ENCODE assay signal across 15 cellular contexts in the genomic region with DNA sequence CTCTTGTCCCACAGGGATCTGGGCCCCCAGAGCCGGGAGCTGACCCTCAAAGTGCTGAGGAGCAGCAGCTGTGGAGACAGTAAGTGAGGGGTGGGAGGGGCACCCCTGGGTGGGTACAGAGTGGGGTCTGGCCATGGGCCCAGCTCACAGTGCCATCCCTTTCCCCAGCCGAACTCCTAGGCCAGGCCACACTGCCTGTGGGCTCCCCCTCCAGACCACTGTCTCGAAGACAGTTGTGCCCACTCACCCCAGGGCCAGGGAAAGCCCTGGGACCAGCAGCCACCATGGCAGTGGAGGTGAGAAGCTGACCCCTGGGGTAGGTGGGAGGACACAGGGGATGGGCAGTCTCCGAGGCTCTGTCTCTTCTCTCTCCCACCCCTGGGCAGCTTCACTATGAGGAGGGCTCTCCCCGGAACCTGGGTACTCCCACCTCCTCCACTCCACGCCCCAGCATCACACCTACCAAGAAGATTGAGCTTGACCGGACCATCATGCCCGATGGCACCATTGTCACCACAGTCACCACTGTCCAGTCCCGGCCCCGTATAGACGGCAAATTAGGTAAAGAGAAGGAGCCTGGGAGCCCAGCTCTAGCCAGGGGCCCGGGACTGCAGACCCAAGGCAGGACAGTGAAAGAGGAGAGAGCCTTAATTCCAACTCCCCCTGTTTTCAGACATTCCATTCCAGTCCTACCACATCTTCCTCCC. TPM values are rescaled to one million over a fixed set of nuclear protein-coding genes. Genes with fewer than 3 reads are reported as not detected.
"Had no signal": no experiment of that assay in that cellular context is flagged by ENCODE, and none has a peak within 500 bp of the region (broad histone marks: within the 10 kb centered on the region; RNA-seq: fewer than 3 reads in every experiment).

No MANE protein-coding gene starts in this region.

- H3K36me3 ChIP-seq: SJSA1 had no signal

- H3K9me3 Mint-ChIP-seq: activated naive CD8-positive, alpha-beta T cell treated with anti-CD3 and anti-CD28 coated beads, Interleukin-2, amount 10 ng/mL, durations not matched to agents 7 days and 5 days; activated T-helper 2 cell treated with anti-CD3 and anti-CD28 coated beads, Interferon-gamma antibody, Interleukin-2, Interleukin-4, amounts not matched to agents 10 μg/mL and 5 μg/mL and 100 μg/mL, durations not matched to agents 14 hours and 24 hours and 36 hours; stimulated activated naive CD8-positive, alpha-beta T cell treated with anti-CD3 and anti-CD28 coated beads, Interleukin-15, Interleukin-2, amounts not matched to agents 100 ng/mL and 50 ng/mL, for 24 hours; type B pancreatic cell had no signal

- H3K27me3 ChIP-seq: body of pancreas, SJSA1, suprapubic skin had no signal

- H3K27me3 Mint-ChIP-seq: activated naive CD8-positive, alpha-beta T cell treated with anti-CD3 and anti-CD28 coated beads, Interleukin-2, amount 10 ng/mL, durations not matched to agents 7 days and 5 days; stimulated activated naive CD8-positive, alpha-beta T cell treated with anti-CD3 and anti-CD28 coated beads, Interleukin-15, Interleukin-2, amounts not matched to agents 100 ng/mL and 50 ng/mL, for 24 hours; type B pancreatic cell had no signal

- H3K4me3 ChIP-seq: body of pancreas, psoas muscle, SJSA1, suprapubic skin had no signal

- DNase-seq: activated naive CD8-positive, alpha-beta T cell treated with anti-CD3 and anti-CD28 coated beads, Interleukin-2, amount 10 ng/mL, durations not matched to agents 7 days and 5 days; activated T-cell treated with anti-CD3 and anti-CD28 coated beads for 4 hours; body of pancreas; erythroblast; midbrain; psoas muscle; stimulated activated CD4-positive, alpha-beta T cell treated with anti-CD3 and anti-CD28 coated beads, Interleukin-2, amount 100 ng/mL, for 24 hours had no signal

- H3K4me3 Mint-ChIP-seq: activated naive CD8-positive, alpha-beta T cell treated with anti-CD3 and anti-CD28 coated beads, Interleukin-2, amount 10 ng/mL, durations not matched to agents 7 days and 5 days; stimulated activated naive CD8-positive, alpha-beta T cell treated with anti-CD3 and anti-CD28 coated beads, Interleukin-15, Interleukin-2, amounts not matched to agents 100 ng/mL and 50 ng/mL, for 24 hours; type B pancreatic cell had no signal

- ATAC-seq: body of pancreas, left lobe of liver, psoas muscle, right cardiac atrium had no signal

- H3K27ac ChIP-seq: body of pancreas, psoas muscle, SJSA1, suprapubic skin had no signal

- H3K27ac Mint-ChIP-seq: activated T-helper 2 cell treated with anti-CD3 and anti-CD28 coated beads, Interferon-gamma antibody, Interleukin-2, Interleukin-4, amounts not matched to agents 10 μg/mL and 5 μg/mL and 100 μg/mL, durations not matched to agents 14 hours and 24 hours and 36 hours; stimulated activated naive CD8-positive, alpha-beta T cell treated with anti-CD3 and anti-CD28 coated beads, Interleukin-15, Interleukin-2, amounts not matched to agents 100 ng/mL and 50 ng/mL, for 24 hours; type B pancreatic cell had no signal

- H3K9me3 ChIP-seq: body of pancreas, psoas muscle, SJSA1, suprapubic skin had no signal

RNA-seq across cellular contexts. Expression of a gene that starts 36.4 kb away (rescaled TPM):
- total RNA-seq: activated naive CD8-positive, alpha-beta T cell treated with anti-CD3 and anti-CD28 coated beads, Interleukin-2, amount 10 ng/mL, durations not matched to agents 7 days and 5 days; lung microvascular endothelial cell had no signal
